ENCODE assay signal across 8 cellular contexts in genomic region chrX:12497832-12498591, GRCh38.
DNase-seq lines count a peak whose midpoint lies in the region; ATAC-seq and TF ChIP-seq lines count a peak whose summit lies in the region.

No MANE protein-coding gene starts in this region.

- intact Hi-C loops in activated naive CD4-positive, alpha-beta T cell treated with anti-CD3 and anti-CD28 coated beads for 36 hours (cut with micrococcal nuclease): loop anchor here (5.0 kb wide), 1 partner anchor 204 kb away; no protein-coding TSS in a partner anchor

- TF ChIP-seq CTCF in retinal pigment epithelial cell (conservative IDR thresholded peaks at IDR 0.05; ENCODE audit: low read depth, low read length): peak; percentile 22

- H3K36me3 Mint-ChIP-seq in activated naive CD4-positive, alpha-beta T cell treated with anti-CD3 and anti-CD28 coated beads for 36 hours (ENCODE audit: low read depth): no peaks in the 10 kb centered on the region

- peak; percentile 54 for ATAC-seq in HG02759 (IDR thresholded peaks at IDR 0.05; ENCODE audit: unreplicated experiment)

- H3K4me3 ChIP-seq in retinal pigment epithelial cell (ENCODE audit: low read length): no peak overlapping the region

- no peaks in the 10 kb centered on the region for H3K9me3 Mint-ChIP-seq in activated naive CD4-positive, alpha-beta T cell treated with anti-CD3 and anti-CD28 coated beads for 36 hours

- no peaks in the 10 kb centered on the region for H3K4me1 Mint-ChIP-seq in activated naive CD4-positive, alpha-beta T cell treated with anti-CD3 and anti-CD28 coated beads for 36 hours (ENCODE audit: low read depth)

- no peak overlapping the region for H3K27ac Mint-ChIP-seq in activated naive CD4-positive, alpha-beta T cell treated with anti-CD3 and anti-CD28 coated beads for 36 hours

- DNase-seq in activated naive CD4-positive, alpha-beta T cell treated with anti-CD3 and anti-CD28 coated beads for 36 hours: peak; percentile 6
- no peak for DNase-seq in activated naive CD4-positive, alpha-beta T cell treated with Interleukin-2 at 50 U/mL for 16 hours
- DNase-seq in UCSD-AML1 (lab: John Stamatoyannopoulos, UW; ENCODE audit: unreplicated experiment) (peak; percentile 10), retinal pigment epithelial cell (ENCODE audit: low read depth) (no peak), EL (no peak), GM03348 (ENCODE audit: low spot score) (no peak), mucosa of gallbladder (ENCODE audit: low spot score) (no peak)

- no peak overlapping the region for H3K4me3 Mint-ChIP-seq in activated naive CD4-positive, alpha-beta T cell treated with anti-CD3 and anti-CD28 coated beads for 36 hours

- H3K27me3 Mint-ChIP-seq in activated naive CD4-positive, alpha-beta T cell treated with anti-CD3 and anti-CD28 coated beads for 36 hours (ENCODE audit: low read depth): no peaks in the 10 kb centered on the region

- CTCF ChIA-PET in activated naive CD4-positive, alpha-beta T cell treated with anti-CD3 and anti-CD28 coated beads for 36 hours (lab: Charles Lee): no interaction called here

Comparison
In these comparisons a context has a peak if more than half of its experiments do, and no peak if none do; other contexts are left out.
1. DNase-seq: peak in activated naive CD4-positive, alpha-beta T cell treated with anti-CD3 and anti-CD28 coated beads for 36 hours (single experiment) and UCSD-AML1 (single experiment); none in activated naive CD4-positive, alpha-beta T cell treated with Interleukin-2 at 50 U/mL for 16 hours (single experiment), retinal pigment epithelial cell (single experiment), EL (single experiment), GM03348 (single experiment) and mucosa of gallbladder (single experiment).